8 cellular contexts compared by ENCODE assay signal in genomic region chr3:138188013-138188352, GRCh38. TPM values are rescaled to one million over a fixed set of nuclear protein-coding genes. Genes with fewer than 3 reads are reported as not detected.
DNase-seq lines count a peak whose midpoint lies in the region; ATAC-seq and TF ChIP-seq lines count a peak whose summit lies in the region.

No MANE protein-coding gene starts in this region.

- peak overlapping the region; percentile 93 for H3K9ac ChIP-seq in SK-N-SH

- peaks cover 15% of the 10 kb centered on the region for H3F3A ChIP-seq in SK-N-SH (replicated peaks; ENCODE audit: insufficient read depth)

- H3K9me3 Mint-ChIP-seq in natural killer cell treated with Interleukin-12 subunit alpha and Interleukin-12 subunit beta and Interleukin-15 and Interleukin-18, amount 100 ng/mL, for 72 hours: no peaks in the 10 kb centered on the region

- peaks cover 31% of the 10 kb centered on the region for H4K20me1 ChIP-seq in SK-N-SH (ENCODE audit: insufficient read depth)

- H3K4me1 ChIP-seq in ACC112 (ENCODE audit: control insufficient read depth, insufficient read depth, low read length, unreplicated experiment) (peaks cover 24% of the 10 kb centered on the region), SK-N-SH (ENCODE audit: control insufficient read depth in 1 of 2, insufficient read depth in 2 of 2, low read depth in 1 of 2, low read length in 1 of 2) (peaks cover 4 to 7% of the 10 kb centered on the region in 2 experiments; a peak in 2 of 4 replicates)

- peaks cover 15 to 21% of the 10 kb centered on the region in 2 donors for H3K27me3 Mint-ChIP-seq in natural killer cell treated with Interleukin-12 subunit alpha and Interleukin-12 subunit beta and Interleukin-15 and Interleukin-18, amount 100 ng/mL, for 72 hours

- H3K4me3 ChIP-seq in ACC112 (ENCODE audit: low read depth, low read length) (peak overlapping the region; percentile 90), SK-N-SH (ENCODE audit: low read depth in 2 of 2, low read length in 1 of 2) (peak overlapping the region; percentile 84 to 97), epithelial cell of esophagus (ENCODE audit: low read length) (peak overlapping the region; percentile 95)

- peak overlapping the region; percentile 98 for H3K4me3 Mint-ChIP-seq in natural killer cell treated with Interleukin-12 subunit alpha and Interleukin-12 subunit beta and Interleukin-15 and Interleukin-18, amount 100 ng/mL, for 72 hours

- H3K79me2 ChIP-seq in ACC112 (ENCODE audit: control insufficient read depth, insufficient read depth, low read length, unreplicated experiment) (peaks cover 49% of the 10 kb centered on the region), SK-N-SH (ENCODE audit: insufficient read depth) (peaks cover 56% of the 10 kb centered on the region)

- TF ChIP-seq CTCF in SK-N-SH (IDR thresholded peaks at IDR 0.05): no peak
- TF ChIP-seq CTCF in epithelial cell of esophagus (IDR thresholded peaks at IDR 0.05; ENCODE audit: insufficient read depth, low read depth, low read length, missing control alignments): no peak

- H3K36me3 ChIP-seq in ACC112 (ENCODE audit: insufficient read depth, low read length) (0 out of 2 replicates have a peak, but pooled peaks cover 5% of the 10 kb centered on the region), SK-N-SH (replicated peaks in 1 of 2; ENCODE audit: control insufficient read depth in 1 of 2, insufficient read depth in 2 of 2, low read length in 1 of 2) (peaks cover 12 to 13% of the 10 kb centered on the region in 2 experiments)

- H3K36me3 Mint-ChIP-seq in natural killer cell treated with Interleukin-12 subunit alpha and Interleukin-12 subunit beta and Interleukin-15 and Interleukin-18, amount 100 ng/mL, for 72 hours: no peaks in the 10 kb centered on the region

- H3K27me3 ChIP-seq in ACC112 (ENCODE audit: insufficient read depth, low read length) (no peaks in the 10 kb centered on the region), SK-N-SH (ENCODE audit: insufficient read depth) (no peaks in the 10 kb centered on the region)

- H2AFZ ChIP-seq in ACC112 (ENCODE audit: low read length, unreplicated experiment) (no peak overlapping the region), SK-N-SH (ENCODE audit: low read depth) (peak overlapping the region; percentile 92; the same call in 1 of the 2 replicates)

- DNase-seq in SK-N-SH (no peak), epithelial cell of esophagus (ENCODE audit: low read depth) (no peak), left lobe of liver (ENCODE audit: low spot score) (no peak), ureter (ENCODE audit: low spot score) (no peak)
- DNase-seq in natural killer cell treated with Interleukin-12 subunit alpha and Interleukin-12 subunit beta and Interleukin-15 and Interleukin-18, amount 100 ng/mL, for 72 hours (ENCODE audit: low spot score): no peak

- H3K9me2 ChIP-seq in SK-N-SH: no peaks in the 10 kb centered on the region

- H3K27ac Mint-ChIP-seq in natural killer cell treated with Interleukin-12 subunit alpha and Interleukin-12 subunit beta and Interleukin-15 and Interleukin-18, amount 100 ng/mL, for 72 hours: peak overlapping the region; percentile 94 to 95

- TF ChIP-seq RAD21 in SK-N-SH (IDR thresholded peaks at IDR 0.05; ENCODE audit: low read length): no peak

- peak; percentile 16 for ATAC-seq in GM21367 (IDR thresholded peaks at IDR 0.05; ENCODE audit: unreplicated experiment)
- no peak for ATAC-seq in natural killer cell treated with Interleukin-12 subunit alpha and Interleukin-12 subunit beta and Interleukin-15 and Interleukin-18, amount 100 ng/mL, for 72 hours
- no peak for ATAC-seq in left lobe of liver
- ATAC-seq in GM21526 (IDR thresholded peaks at IDR 0.05; ENCODE audit: low FRiP score, unreplicated experiment): no peak

- CTCF ChIA-PET in SK-N-SH (lab: Yijun Ruan, JAX): no interaction called here

- POLR2A ChIA-PET in SK-N-SH (lab: Yijun Ruan, JAX): interaction anchor here (2.0 to 2.6 kb wide), 2 partner anchors 13 to 62 kb away, joined by 5 to 16 read pairs; partner anchors contain the start of gene DBR1

- H3K27ac ChIP-seq in ACC112 (ENCODE audit: low read depth, low read length) (peak overlapping the region; percentile 96), SK-N-SH (ENCODE audit: low read depth in 2 of 2, low read length in 1 of 2) (peak overlapping the region; percentile 89 to 99; a peak in 3 of 4 replicates)

- H3K4me1 Mint-ChIP-seq in natural killer cell treated with Interleukin-12 subunit alpha and Interleukin-12 subunit beta and Interleukin-15 and Interleukin-18, amount 100 ng/mL, for 72 hours (ENCODE audit: low read depth in 2 of 2): peaks cover 32 to 43% of the 10 kb centered on the region in 2 donors

- H3K4me2 ChIP-seq in SK-N-SH: peak overlapping the region; percentile 89

- H3K9me3 ChIP-seq in SK-N-SH: no peaks in the 10 kb centered on the region

- 2% methylated on average over 11 of the region's 11 CpGs for WGBS in SK-N-SH (ENCODE audit: low lambda C conversion rate)

- no peak for TF ChIP-seq EP300 in SK-N-SH (IDR thresholded peaks at IDR 0.05; ENCODE audit: borderline replicate concordance in 1 of 2, low read depth in 1 of 2, low read length in 1 of 2)

TF ChIP-seq in SK-N-SH, 30 proteins besides CTCF, POLR2A, EP300 and RAD21:
- TF ChIP-seq ZBTB33 (IDR thresholded peaks at IDR 0.05; ENCODE audit: borderline replicate concordance, low read depth) (no peak), ELF1 (IDR thresholded peaks at IDR 0.05) (no peak), SMC3 (IDR thresholded peaks at IDR 0.05; ENCODE audit: low read depth, low read length) (no peak), CHD2 (IDR thresholded peaks at IDR 0.05; ENCODE audit: low read length, partially characterized antibody) (no peak), FOXM1 (IDR thresholded peaks at IDR 0.05; ENCODE audit: low read depth) (no peak), MXI1 (IDR thresholded peaks at IDR 0.05; ENCODE audit: low read depth, low read length) (no peak)

RNA-seq across cellular contexts. Expression of gene ARMC8, which starts 0.9 kb away (rescaled TPM):
- 35.5 and 39.2 TPM in 2 replicates for polyA plus RNA-seq in SK-N-SH (2012; rRNA removed)
- polyA plus RNA-seq in SK-N-SH (2012; cell fraction: cytosol; rRNA removed): 33.6 and 35.7 TPM in 2 replicates
- 43.9 and 57.2 TPM in 2 replicates for polyA plus RNA-seq in SK-N-SH (2012; cell fraction: nucleus; rRNA removed)
- 10 to 100 TPM; 50.2 to 56.6 TPM for total RNA-seq in natural killer cell treated with Interleukin-12 subunit alpha and Interleukin-12 subunit beta and Interleukin-15 and Interleukin-18, amount 100 ng/mL, for 72 hours
- total RNA-seq in left lobe of liver (14.0 TPM), ureter (83.2 TPM)

RNA-seq across cellular contexts. Expression of gene DBR1, which starts 13.3 kb away (rescaled TPM):
- 9.2 and 10.1 TPM in 2 replicates for polyA plus RNA-seq in SK-N-SH (2012; rRNA removed)
- polyA plus RNA-seq in SK-N-SH (2012; cell fraction: cytosol; rRNA removed): 12.1 and 12.4 TPM in 2 replicates
- 5.8 and 8.5 TPM in 2 replicates for polyA plus RNA-seq in SK-N-SH (2012; cell fraction: nucleus; rRNA removed)
- 10 to 100 TPM; 21.6 to 23.4 TPM for total RNA-seq in natural killer cell treated with Interleukin-12 subunit alpha and Interleukin-12 subunit beta and Interleukin-15 and Interleukin-18, amount 100 ng/mL, for 72 hours
- total RNA-seq in left lobe of liver (5.6 TPM), ureter (17.3 TPM)

RNA-seq across cellular contexts. Expression of gene A4GNT, which starts 55.8 kb away (rescaled TPM):
- not detected in 2 replicates for polyA plus RNA-seq in SK-N-SH (2012; rRNA removed)
- polyA plus RNA-seq in SK-N-SH (2012; cell fraction: cytosol; rRNA removed): not detected in 2 replicates
- polyA plus RNA-seq in SK-N-SH (2012; cell fraction: nucleus; rRNA removed): not detected in 2 replicates
- not detected for total RNA-seq in natural killer cell treated with Interleukin-12 subunit alpha and Interleukin-12 subunit beta and Interleukin-15 and Interleukin-18, amount 100 ng/mL, for 72 hours
- total RNA-seq in left lobe of liver (not detected), ureter (not detected)
